Comparison of ENCODE assay signal across 9 cellular contexts in genomic region chrX:149525389-149525788, GRCh38. TPM values are rescaled to one million over a fixed set of nuclear protein-coding genes. Genes with fewer than 3 reads are reported as not detected.
DNase-seq lines count a peak whose midpoint lies in the region; ATAC-seq, FAIRE-seq and TF ChIP-seq lines count a peak whose summit lies in the region.
"Not testable (repeated sequence)": the region's sequence is repeated elsewhere in the genome, so short reads cannot be mapped to it uniquely, and the experiment has no call there.
"Had no signal": no experiment of that assay in that cellular context is flagged by ENCODE, and none has a peak within 500 bp of the region (broad histone marks: within the 10 kb centered on the region; RNA-seq: fewer than 3 reads in every experiment).

No MANE protein-coding gene starts in this region.

- FAIRE-seq in GM18507 (lab: Jason Lieb, UNC) = peak; percentile 100

- H3K27me3 Mint-ChIP-seq in activated CD8-positive, alpha-beta T cell treated with anti-CD3 and anti-CD28 coated beads for 36 hours; effector memory CD8-positive, alpha-beta T cell: not testable (repeated sequence)

- CTCF ChIA-PET in activated CD8-positive, alpha-beta T cell treated with anti-CD3 and anti-CD28 coated beads for 36 hours (lab: Charles Lee) = not testable (repeated sequence)

- POLR2A ChIA-PET in activated CD8-positive, alpha-beta T cell treated with anti-CD3 and anti-CD28 coated beads for 36 hours (lab: Charles Lee) = not testable (repeated sequence)

- not testable (repeated sequence) for H3K36me3 Mint-ChIP-seq in activated CD8-positive, alpha-beta T cell treated with anti-CD3 and anti-CD28 coated beads for 36 hours (ENCODE audit: low read depth)
- peaks cover 29% of the 10 kb centered on the region for H3K36me3 Mint-ChIP-seq in effector memory CD8-positive, alpha-beta T cell (ENCODE audit: insufficient read depth)

- not testable (repeated sequence) for TF ChIP-seq CTCF in activated CD8-positive, alpha-beta T cell treated with anti-CD3 and anti-CD28 coated beads for 36 hours (IDR thresholded peaks at IDR 0.05); upper lobe of right lung (IDR thresholded peaks at IDR 0.05)

- H3K36me3 ChIP-seq in upper lobe of right lung = not testable (repeated sequence)

- not testable (repeated sequence) for H3K27me3 ChIP-seq in upper lobe of right lung

- not testable (repeated sequence) for H3K9me3 ChIP-seq in upper lobe of right lung

- H3K9me3 Mint-ChIP-seq in activated CD8-positive, alpha-beta T cell treated with anti-CD3 and anti-CD28 coated beads for 36 hours; effector memory CD8-positive, alpha-beta T cell: not testable (repeated sequence)

- intact Hi-C loops in activated CD8-positive, alpha-beta T cell treated with anti-CD3 and anti-CD28 coated beads for 36 hours (cut with micrococcal nuclease); upper lobe of right lung (cut with DNase I): not testable (repeated sequence)

- H3K4me3 ChIP-seq in Jurkat, Clone E6-1 (ENCODE audit: low read length) = 0 out of 2 replicates have a peak overlapping the region, but pooled peaks have one; percentile 9
- H3K4me3 ChIP-seq in upper lobe of right lung = not testable (repeated sequence)

- peak overlapping the region; percentile 35 for H3K4me3 Mint-ChIP-seq in activated CD8-positive, alpha-beta T cell treated with anti-CD3 and anti-CD28 coated beads for 36 hours
- peak overlapping the region; percentile 46 to 73 for H3K4me3 Mint-ChIP-seq in effector memory CD8-positive, alpha-beta T cell

- ATAC-seq in HG02588 (IDR thresholded peaks at IDR 0.05; ENCODE audit: unreplicated experiment) (peak; percentile 92), upper lobe of right lung (peak; percentile 92)
- peak; percentile 89 for ATAC-seq in activated CD8-positive, alpha-beta T cell treated with anti-CD3 and anti-CD28 coated beads for 36 hours
- ATAC-seq in effector memory CD8-positive, alpha-beta T cell (replicated peaks) = peak; percentile 80

- DNase-seq in GM18507 (ENCODE audit: extremely low spot score, insufficient read length, low read depth) = not testable (repeated sequence)
- peak; percentile 63 for DNase-seq in Jurkat, Clone E6-1 (ENCODE audit: low read depth, low spot score)
- peak; percentile 83 for DNase-seq in OCI-M1 (lab: John Stamatoyannopoulos, UW)
- peak; percentile 81 for DNase-seq in activated CD8-positive, alpha-beta T cell treated with anti-CD3 and anti-CD28 coated beads for 36 hours
- peak; percentile 57 to 61 (median 58) for DNase-seq in effector memory CD8-positive, alpha-beta T cell
- peak; percentile 35 for DNase-seq in mucosa of gallbladder (ENCODE audit: low spot score)
- DNase-seq in upper lobe of right lung = peak; percentile 65

- peak overlapping the region; percentile 76 for H3K27ac Mint-ChIP-seq in activated CD8-positive, alpha-beta T cell treated with anti-CD3 and anti-CD28 coated beads for 36 hours
- peak overlapping the region; percentile 93 to 98 for H3K27ac Mint-ChIP-seq in effector memory CD8-positive, alpha-beta T cell

- H3K27ac ChIP-seq in upper lobe of right lung = not testable (repeated sequence)

- not testable (repeated sequence) for H3K4me1 ChIP-seq in upper lobe of right lung

- H3K4me1 Mint-ChIP-seq in activated CD8-positive, alpha-beta T cell treated with anti-CD3 and anti-CD28 coated beads for 36 hours (ENCODE audit: low read depth) = peaks cover 44% of the 10 kb centered on the region
- H3K4me1 Mint-ChIP-seq in effector memory CD8-positive, alpha-beta T cell (ENCODE audit: low read depth in 2 of 2) = peaks cover 23 to 25% of the 10 kb centered on the region in 2 donors

RNA-seq across cellular contexts. Expression of gene EOLA1, which starts 15.4 kb away (rescaled TPM):
- 19.5 TPM for polyA plus RNA-seq in Jurkat, Clone E6-1 (2012; ENCODE audit: insufficient read depth, insufficient read length)
- 10 to 100 TPM; 60.3 to 60.7 TPM for total RNA-seq in activated CD8-positive, alpha-beta T cell treated with anti-CD3 and anti-CD28 coated beads for 36 hours
- total RNA-seq in mucosa of gallbladder = 18.6 TPM
- 15.8 TPM for total RNA-seq in upper lobe of right lung

RNA-seq across cellular contexts. Expression of gene IDS, which starts 20.3 kb away (rescaled TPM):
- 26.5 TPM for polyA plus RNA-seq in Jurkat, Clone E6-1 (2012; ENCODE audit: insufficient read depth, insufficient read length)
- 10 to 100 TPM; 44.8 to 50.6 TPM for total RNA-seq in activated CD8-positive, alpha-beta T cell treated with anti-CD3 and anti-CD28 coated beads for 36 hours
- 55.4 TPM for total RNA-seq in mucosa of gallbladder
- 113 TPM for total RNA-seq in upper lobe of right lung

RNA-seq across cellular contexts. Expression of gene HSFX3, which starts 24.3 kb away (rescaled TPM):
- not detected for polyA plus RNA-seq in Jurkat, Clone E6-1 (2012; ENCODE audit: insufficient read depth, insufficient read length)
- not detected for total RNA-seq in activated CD8-positive, alpha-beta T cell treated with anti-CD3 and anti-CD28 coated beads for 36 hours
- total RNA-seq in mucosa of gallbladder (not detected), upper lobe of right lung (not detected)
- total RNA-seq: H7 had no signal
